In genomic region chr7:17951745-17952254, GRCh38 we compare ENCODE assay signal across 17 cellular contexts.
"Had no signal": no experiment of that assay in that cellular context is flagged by ENCODE, and none has a peak within 500 bp of the region (broad histone marks: within the 10 kb centered on the region; RNA-seq: fewer than 3 reads in every experiment).

No MANE protein-coding gene starts in this region.

- H3K27ac Mint-ChIP-seq: activated naive CD4-positive, alpha-beta T cell treated with anti-CD3 and anti-CD28 coated beads, Interleukin-2, amount 50 U/mL, for 24 hours; brain had no signal

- H3K36me3 ChIP-seq: left lung, ovary, sigmoid colon, spleen had no signal

- H3K4me3 ChIP-seq: left lung, mucosa of descending colon, ovary, sigmoid colon had no signal

- H3K4me3 Mint-ChIP-seq: activated naive CD4-positive, alpha-beta T cell treated with anti-CD3 and anti-CD28 coated beads, Interleukin-2, amount 50 U/mL, for 24 hours; brain had no signal

- FAIRE-seq: endothelial cell of umbilical vein, keratinocyte had no signal

- H3K36me3 Mint-ChIP-seq: activated naive CD4-positive, alpha-beta T cell treated with anti-CD3 and anti-CD28 coated beads, Interleukin-2, amount 50 U/mL, for 24 hours; brain; naive thymus-derived CD4-positive, alpha-beta T cell had no signal

- H3K9me3 Mint-ChIP-seq: activated naive CD4-positive, alpha-beta T cell treated with anti-CD3 and anti-CD28 coated beads, Interleukin-2, amount 50 U/mL, for 24 hours; brain; naive thymus-derived CD4-positive, alpha-beta T cell had no signal

- H3K9me3 ChIP-seq: left lung, mucosa of descending colon, ovary, sigmoid colon, spleen had no signal

- H3K27me3 Mint-ChIP-seq: brain had no signal

- ATAC-seq: left lung; mucosa of descending colon; naive thymus-derived CD4-positive, alpha-beta T cell had no signal

- H3K27ac ChIP-seq: left lung, ovary, sigmoid colon had no signal

- DNase-seq: activated CD4-positive, CD25-positive, alpha-beta regulatory T cell treated with anti-CD3 and anti-CD28 coated beads, Interleukin-2, amount 50 U/mL, for 72 hours; central memory CD4-positive, alpha-beta T cell; cortex of kidney; effector CD4-positive, alpha-beta T cell; foreskin fibroblast; hippocampal formation; left lung; mammary epithelial cell; mucosa of descending colon; naive thymus-derived CD4-positive, alpha-beta T cell; ovary; sigmoid colon; spleen had no signal

- H3K4me1 ChIP-seq: sigmoid colon had no signal
